10 cellular contexts compared by ENCODE assay signal in genomic region chr7:44383566-44383965, GRCh38. TPM values are rescaled to one million over a fixed set of nuclear protein-coding genes. Genes with fewer than 3 reads are reported as not detected.
DNase-seq lines count a peak whose midpoint lies in the region; ATAC-seq lines count a peak whose summit lies in the region.
"Had no signal": no experiment of that assay in that cellular context is flagged by ENCODE, and none has a peak within 500 bp of the region (broad histone marks: within the 10 kb centered on the region; RNA-seq: fewer than 3 reads in every experiment).

No MANE protein-coding gene starts in this region.

- peaks cover 42% of the 10 kb centered on the region for H3F3A ChIP-seq in GM23248 (ENCODE audit: insufficient read depth)

- H4K20me1 ChIP-seq in GM23248 (ENCODE audit: insufficient read depth), result no peaks in the 10 kb centered on the region

- H3K36me3 ChIP-seq in GM23248 (ENCODE audit: low read depth) (peaks cover 9% of the 10 kb centered on the region; the same call in 1 of the 2 replicates), skeletal muscle tissue (ENCODE audit: control insufficient read depth in 3 of 3, insufficient read depth in 3 of 3, low read length in 3 of 3) (peaks cover 33 to 42% (median 35%) of the 10 kb centered on the region in 3 donors)

- H3K27me3 ChIP-seq in GM23248 (replicated peaks; ENCODE audit: insufficient read depth) (no peaks in the 10 kb centered on the region), skeletal muscle tissue (ENCODE audit: control insufficient read depth in 3 of 3, insufficient read depth in 3 of 3, low read length in 3 of 3) (no peaks in the 10 kb centered on the region)

- H2AFZ ChIP-seq in GM23248, result no peak overlapping the region

- peak overlapping the region; percentile 61 for H3K9ac ChIP-seq in GM23248
- peak overlapping the region in 1 of 3 donors; percentile 54 for H3K9ac ChIP-seq in skeletal muscle tissue (ENCODE audit: low read depth in 1 of 3, low read length in 3 of 3)

- H3K9me2 ChIP-seq in GM23248 (ENCODE audit: insufficient read depth), result no peaks in the 10 kb centered on the region

- H3K4me1 ChIP-seq in GM23248 (ENCODE audit: insufficient read depth) (peaks cover 58% of the 10 kb centered on the region), skeletal muscle tissue (ENCODE audit: control insufficient read depth in 3 of 3, insufficient read depth in 3 of 3, low read length in 3 of 3) (peaks cover 43 to 53% (median 45%) of the 10 kb centered on the region in 3 donors)

- H3K9me3 ChIP-seq in GM23248 (ENCODE audit: low read depth), result no peaks in the 10 kb centered on the region
- H3K9me3 ChIP-seq in skeletal muscle tissue (ENCODE audit: control insufficient read depth in 3 of 3, low read length in 3 of 3), result no peaks in the 10 kb centered on the region

- in situ Hi-C loops in GM23248 (cut with MboI), result no loop called here

- no peaks in the 10 kb centered on the region for H3K79me2 ChIP-seq in GM23248 (ENCODE audit: insufficient read depth)

- intact Hi-C loops in Right ventricle myocardium superior (cut with DNase I), result no loop called here

- H3K4me3 ChIP-seq in GM23248, result no peak overlapping the region
- H3K4me3 ChIP-seq in skeletal muscle tissue (ENCODE audit: low read length in 3 of 3), result peak overlapping the region in 1 of 3 donors; percentile 29

- 34 to 39% methylated on average over 11 of the region's 11 CpGs for WGBS in GM23248 (ENCODE audit: low coverage in 1 of 2, low lambda C conversion rate in 2 of 2, missing lambda C conversion rate in 2 of 2), 2 experiments

- ATAC-seq in Right ventricle myocardium superior (ENCODE audit: poor library complexity), result peak; percentile 5
- no peak for ATAC-seq in GM19397 (IDR thresholded peaks at IDR 0.05; ENCODE audit: unreplicated experiment)
- no peak for ATAC-seq in HG03135 (IDR thresholded peaks at IDR 0.05; ENCODE audit: unreplicated experiment)
- ATAC-seq: left lobe of liver had no signal

- H3K4me2 ChIP-seq in GM23248 (ENCODE audit: unreplicated experiment), result peak overlapping the region; percentile 55

- peak overlapping the region; percentile 87 for H3K27ac ChIP-seq in GM23248
- peak overlapping the region; percentile 41 for H3K27ac ChIP-seq in skeletal muscle tissue (ENCODE audit: low read depth, low read length)

- DNase-seq in GM23248, result peak; percentile 92
- peak; percentile 51 for DNase-seq in amniotic epithelial cell (ENCODE audit: low read depth)
- peak; percentile 55 for DNase-seq in Right ventricle myocardium superior
- DNase-seq in DMS79 (lab: John Stamatoyannopoulos, UW), result no peak
- no peak for DNase-seq in stimulated activated CD4-positive, alpha-beta T cell treated with anti-CD3 and anti-CD28 coated beads, Interleukin-12 subunit alpha, Interleukin-12 subunit beta, amount 100 ng/mL, for 4 hours
- DNase-seq: DND-41 had no signal

RNA-seq across cellular contexts. Expression of gene CAMK2B, which starts 58.2 kb away (rescaled TPM):
- 2.5 and 9.1 TPM in 2 replicates for total RNA-seq in GM23248 (2014; rRNA removed; shearing (Covaris generic))
- polyA plus RNA-seq in GM23248 (2016; fragmentation: Nextera tagmentation; extraction: Ambion mirVana), result 0.78 and 0.79 TPM in 2 replicates
- total RNA-seq in Right ventricle myocardium superior (87.2 TPM), skeletal muscle tissue (4.7 TPM)

Comparison
In these comparisons a context has a peak if more than half of its experiments do, and no peak if none do; other contexts are left out.
1. DNase-seq: peak in GM23248 (single experiment), amniotic epithelial cell (single experiment) and Right ventricle myocardium superior (single experiment); none in DMS79 (single experiment) and stimulated activated CD4-positive, alpha-beta T cell treated with anti-CD3 and anti-CD28 coated beads, Interleukin-12 subunit alpha, Interleukin-12 subunit beta, amount 100 ng/mL, for 4 hours (single experiment).